ENCODE assay signal across 18 cellular contexts in the genomic region with DNA sequence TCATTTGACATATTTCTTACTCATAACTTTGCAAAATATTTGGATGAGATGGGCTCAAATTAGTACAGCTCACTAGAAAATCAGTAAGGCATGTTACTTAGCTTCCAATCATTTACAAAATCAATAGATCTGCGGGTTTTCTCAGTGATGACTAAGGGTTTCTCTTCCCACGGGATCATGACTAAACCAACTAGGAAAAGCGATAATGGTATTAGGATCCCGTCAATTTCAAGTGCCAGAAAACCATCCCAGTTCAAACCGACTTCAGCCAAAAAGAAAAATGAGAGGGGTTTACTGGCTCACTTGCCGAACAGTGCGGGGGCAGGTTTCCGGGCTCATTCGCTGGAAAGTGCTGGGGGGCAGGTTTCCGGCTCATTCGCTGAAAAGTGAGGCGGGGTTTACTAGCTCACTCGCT.
DNase-seq lines count a peak whose midpoint lies in the region; TF ChIP-seq lines count a peak whose summit lies in the region.
"Had no signal": no experiment of that assay in that cellular context is flagged by ENCODE, and none has a peak within 500 bp of the region (broad histone marks: within the 10 kb centered on the region; RNA-seq: fewer than 3 reads in every experiment).

No MANE protein-coding gene starts in this region.

- no peak overlapping the region for H3K27ac ChIP-seq in PC-9
- H3K27ac ChIP-seq: right lobe of liver had no signal

- H2AFZ ChIP-seq in PC-9: no peak overlapping the region

- no peaks in the 10 kb centered on the region for H3K9me2 ChIP-seq in PC-9 (ENCODE audit: insufficient read depth)

- no peak overlapping the region for H3K4me2 ChIP-seq in PC-9

- H3K4me1 ChIP-seq in PC-9 (replicated peaks; ENCODE audit: insufficient read depth): peaks cover 6% of the 10 kb centered on the region; the same call in 1 of the 2 replicates
- H3K4me1 ChIP-seq: right lobe of liver had no signal

- no peak for TF ChIP-seq POLR2A in erythroblast (IDR thresholded peaks at IDR 0.05; ENCODE audit: low read length)

- DNase-seq in ELR (ENCODE audit: low read depth) (peak; percentile 54), MG63 (peak; percentile 81), fibroblast of the aortic adventitia (ENCODE audit: low read depth) (peak; percentile 76), stromal cell of bone marrow (ENCODE audit: low read depth) (peak; percentile 95), PC-9 (no peak), erythroblast (lab: John Stamatoyannopoulos, UW) (no peak), kidney tubule cell (ENCODE audit: low spot score) (no peak)
- DNase-seq: activated CD4-positive, alpha-beta T cell treated with anti-CD3 and anti-CD28 coated beads, Interleukin-2, amount 50 U/mL, for 1 hour; central memory CD4-positive, alpha-beta T cell; effector CD8-positive, alpha-beta T cell; HCEC 1CT; Kasumi-1; mucosa of descending colon; NCI-H1417; right lobe of liver; RPMI8226; stimulated activated CD4-positive, alpha-beta T cell treated with anti-CD3 and anti-CD28 coated beads, Interleukin-4, amount 100 ng/mL, for 4 hours; stimulated activated CD8-positive, alpha-beta memory T cell treated with anti-CD3 and anti-CD28 coated beads, Interleukin-4, amount 100 ng/mL, for 48 hours had no signal

- H3F3A ChIP-seq in PC-9 (ENCODE audit: insufficient read depth, low read depth): peaks cover 3% of the 10 kb centered on the region; the same call in 1 of the 2 replicates

- H3K36me3 ChIP-seq in MG63: no peaks in the 10 kb centered on the region
- H3K36me3 ChIP-seq in PC-9 (ENCODE audit: low read depth): no peaks in the 10 kb centered on the region
- H3K36me3 ChIP-seq: right lobe of liver had no signal

- intact Hi-C loops in PC-9 (cut with micrococcal nuclease; ENCODE audit: unreplicated experiment): no loop called here

- CTCF ChIA-PET in PC-9 (lab: Charles Lee): no interaction called here

- peak overlapping the region; percentile 7; the same call in 1 of the 2 replicates for H3K4me3 ChIP-seq in MG63
- no peak overlapping the region for H3K4me3 ChIP-seq in fibroblast of the aortic adventitia (ENCODE audit: low read depth, low read length)
- H3K4me3 ChIP-seq in PC-9: no peak overlapping the region
- H3K4me3 ChIP-seq: mucosa of descending colon, right lobe of liver had no signal

- H3K9me3 ChIP-seq in MG63: no peaks in the 10 kb centered on the region
- H3K9me3 ChIP-seq in PC-9 (ENCODE audit: insufficient read depth, low read depth): no peaks in the 10 kb centered on the region
- H3K9me3 ChIP-seq: mucosa of descending colon, right lobe of liver had no signal

- no TSS peak for BruUV-seq in PC-9 (replicated peaks; lab: Mats Ljungman, UMichigan)

- H3K79me2 ChIP-seq in PC-9 (ENCODE audit: low read depth): no peaks in the 10 kb centered on the region

- no peak for TF ChIP-seq CTCF in fibroblast of the aortic adventitia (IDR thresholded peaks at IDR 0.05; ENCODE audit: insufficient read depth, low read length)
- TF ChIP-seq CTCF in PC-9 (conservative IDR thresholded peaks at IDR 0.05): no peak

- POLR2A ChIA-PET in PC-9 (lab: Charles Lee; ENCODE audit: unreplicated experiment): no interaction called here

- H4K20me1 ChIP-seq in PC-9 (ENCODE audit: insufficient read depth): no peaks in the 10 kb centered on the region

- no peaks in the 10 kb centered on the region for H3K27me3 ChIP-seq in MG63
- no peaks in the 10 kb centered on the region for H3K27me3 ChIP-seq in PC-9 (ENCODE audit: insufficient read depth, low read depth)
- H3K27me3 ChIP-seq: right lobe of liver had no signal

Comparison
In these comparisons a context has a peak if more than half of its experiments do, and no peak if none do; other contexts are left out.
1. DNase-seq: peak in ELR (single experiment), MG63 (single experiment), fibroblast of the aortic adventitia (single experiment) and stromal cell of bone marrow (single experiment); none in PC-9 (0 of 2), erythroblast (0 of 2) and kidney tubule cell (single experiment).